14 cellular contexts compared by ENCODE assay signal in genomic region chr5:1312206-1312605, GRCh38. TPM values are rescaled to one million over a fixed set of nuclear protein-coding genes. Genes with fewer than 3 reads are reported as not detected.
DNase-seq lines count a peak whose midpoint lies in the region; ATAC-seq and TF ChIP-seq lines count a peak whose summit lies in the region.
"Had no signal": no experiment of that assay in that cellular context is flagged by ENCODE, and none has a peak within 500 bp of the region (broad histone marks: within the 10 kb centered on the region; RNA-seq: fewer than 3 reads in every experiment).

No MANE protein-coding gene starts in this region.

- no peak for TF ChIP-seq POLR2A in IMR-90 (IDR thresholded peaks at IDR 0.05; ENCODE audit: low read depth, low read length)

- no peaks in the 10 kb centered on the region for H3K79me2 ChIP-seq in neural progenitor cell (ENCODE audit: low read depth)

- ATAC-seq in IMR-90 (ENCODE audit: low read depth), result no peak
- peak; percentile 39 for ATAC-seq in activated CD8-positive, alpha-beta T cell treated with anti-CD3 and anti-CD28 coated beads, Interleukin-2, amount 10 ng/mL, durations not matched to agents 7 days and 5 days
- ATAC-seq: mucosa of descending colon, SK-N-SH treated with all-trans-retinoic acid at 6 μM for 48 hours had no signal

- intact Hi-C loops in IMR-90 (cut with micrococcal nuclease), result no loop called here

- no peak overlapping the region for H4K8ac ChIP-seq in IMR-90 (ENCODE audit: low read depth in 2 of 2, low read length in 2 of 2)

- no peak overlapping the region for H2BK20ac ChIP-seq in IMR-90 (ENCODE audit: low read depth, low read length)

- peaks cover 6% of the 10 kb centered on the region for H3K9me3 Mint-ChIP-seq in activated CD8-positive, alpha-beta T cell treated with anti-CD3 and anti-CD28 coated beads, Interleukin-2, amount 10 ng/mL, durations not matched to agents 7 days and 5 days (ENCODE audit: insufficient read depth)
- H3K9me3 Mint-ChIP-seq in endodermal cell, result peaks cover 19% of the 10 kb centered on the region
- peaks cover 11% of the 10 kb centered on the region for H3K9me3 Mint-ChIP-seq in neural progenitor cell

- H3K27me3 ChIP-seq in BLaER1 (no peaks in the 10 kb centered on the region), IMR-90 (ENCODE audit: control insufficient read depth, insufficient read depth, low read length) (peaks cover 4% of the 10 kb centered on the region; the same call in 1 of the 2 replicates), endodermal cell (ENCODE audit: control insufficient read depth, insufficient read depth, low read length, poor library complexity, severe bottlenecking) (no peaks in the 10 kb centered on the region), neural progenitor cell (no peaks in the 10 kb centered on the region)

- no TSS peak for BruUV-seq in IMR-90 (replicated peaks; lab: Mats Ljungman, UMichigan)

- peaks cover 23% of the 10 kb centered on the region for H3K27me3 Mint-ChIP-seq in activated CD8-positive, alpha-beta T cell treated with anti-CD3 and anti-CD28 coated beads, Interleukin-2, amount 10 ng/mL, durations not matched to agents 7 days and 5 days (ENCODE audit: low read depth)
- H3K27me3 Mint-ChIP-seq in endodermal cell (ENCODE audit: insufficient read depth), result peaks cover 8% of the 10 kb centered on the region
- peaks cover 2% of the 10 kb centered on the region for H3K27me3 Mint-ChIP-seq in neural progenitor cell (ENCODE audit: insufficient read depth, low read depth)

- H2AFZ ChIP-seq in IMR-90 (replicated peaks; ENCODE audit: low read length, poor library complexity) (peak overlapping the region; percentile 32), neural progenitor cell (replicated peaks) (no peak overlapping the region)

- CTCF ChIA-PET in IMR-90 (lab: Yijun Ruan, JAX), result no interaction called here
- CTCF ChIA-PET in activated CD8-positive, alpha-beta T cell treated with anti-CD3 and anti-CD28 coated beads, Interleukin-2, amount 10 ng/mL, durations not matched to agents 7 days and 5 days (lab: Charles Lee), result interaction anchor here (1.0 kb wide), 1 partner anchor 12 kb away, joined by 3 read pairs; no protein-coding TSS in a partner anchor

- 75% methylated on average over 5 of the region's 7 CpGs; no CpG with 5 or more reads in 1 of the 2 experiments for WGBS in IMR-90 (ENCODE audit: extremely low coverage in 2 of 2, insufficient read length in 1 of 2), 2 experiments
- WGBS in endodermal cell (ENCODE audit: insufficient coverage in 1 of 2, insufficient read length in 1 of 2), 2 experiments, result 90 to 100% methylated on average over 2 to 7 of the region's 7 CpGs

- peaks cover 64% of the 10 kb centered on the region for H3K4me1 ChIP-seq in BLaER1
- H3K4me1 ChIP-seq in IMR-90 (ENCODE audit: control insufficient read depth, insufficient read depth, low read length), result no peaks in the 10 kb centered on the region; the same call in 1 of the 2 replicates
- peaks cover 6% of the 10 kb centered on the region for H3K4me1 ChIP-seq in endodermal cell (ENCODE audit: control insufficient read depth, insufficient read depth, low read length)
- peaks cover 12% of the 10 kb centered on the region for H3K4me1 ChIP-seq in neural progenitor cell

- H3K27ac Mint-ChIP-seq in activated CD8-positive, alpha-beta T cell treated with anti-CD3 and anti-CD28 coated beads, Interleukin-2, amount 10 ng/mL, durations not matched to agents 7 days and 5 days, result peak overlapping the region; percentile 55
- H3K27ac Mint-ChIP-seq in endodermal cell (no peak overlapping the region), neural progenitor cell (no peak overlapping the region)

- H2BK5ac ChIP-seq in IMR-90 (ENCODE audit: low read depth, low read length, poor library complexity, severe bottlenecking), result no peak overlapping the region

- H3K9me1 ChIP-seq in IMR-90 (ENCODE audit: insufficient read depth, low read length), result peaks cover 4% of the 10 kb centered on the region; the same call in 1 of the 2 replicates

- H3K36me3 Mint-ChIP-seq in activated CD8-positive, alpha-beta T cell treated with anti-CD3 and anti-CD28 coated beads, Interleukin-2, amount 10 ng/mL, durations not matched to agents 7 days and 5 days (ENCODE audit: low read depth), result peaks cover 14% of the 10 kb centered on the region
- H3K36me3 Mint-ChIP-seq in endodermal cell (ENCODE audit: low read depth) (peaks cover 3% of the 10 kb centered on the region), neural progenitor cell (peaks cover 2% of the 10 kb centered on the region)

- H3K23ac ChIP-seq in IMR-90 (ENCODE audit: low read depth, low read length), result no peak overlapping the region

- DNase-seq in IMR-90 (no peak), endodermal cell (peak; percentile 19), cortex of kidney (lab: John Stamatoyannopoulos, UW) (no peak), NCI-H1092 (lab: John Stamatoyannopoulos, UW) (no peak), NCI-H345 (lab: John Stamatoyannopoulos, UW) (no peak), neural progenitor cell (ENCODE audit: low spot score) (no peak)
- peak; percentile 66 for DNase-seq in activated CD8-positive, alpha-beta T cell treated with anti-CD3 and anti-CD28 coated beads, Interleukin-2, amount 10 ng/mL, durations not matched to agents 7 days and 5 days
- DNase-seq: mucosa of descending colon; NCI-H2171; stimulated activated CD4-positive, alpha-beta T cell treated with anti-CD3 and anti-CD28 coated beads, Interleukin-2, amount 100 ng/mL, for 48 hours had no signal

- no peak overlapping the region for H4K5ac ChIP-seq in IMR-90 (ENCODE audit: low read depth, low read length)

- H3K4me2 ChIP-seq in BLaER1 (peak overlapping the region; percentile 92), IMR-90 (ENCODE audit: low read depth, low read length) (no peak overlapping the region), neural progenitor cell (no peak overlapping the region)

- H2BK15ac ChIP-seq in IMR-90 (ENCODE audit: low read depth, low read length), result no peak overlapping the region

- H3K4me3 Mint-ChIP-seq in activated CD8-positive, alpha-beta T cell treated with anti-CD3 and anti-CD28 coated beads, Interleukin-2, amount 10 ng/mL, durations not matched to agents 7 days and 5 days, result no peak overlapping the region
- no peak overlapping the region for H3K4me3 Mint-ChIP-seq in endodermal cell
- H3K4me3 Mint-ChIP-seq in neural progenitor cell, result no peak overlapping the region

- H3K4me1 Mint-ChIP-seq in activated CD8-positive, alpha-beta T cell treated with anti-CD3 and anti-CD28 coated beads, Interleukin-2, amount 10 ng/mL, durations not matched to agents 7 days and 5 days (ENCODE audit: low read depth), result peaks cover 57% of the 10 kb centered on the region
- H3K4me1 Mint-ChIP-seq in endodermal cell (peaks cover 21% of the 10 kb centered on the region), neural progenitor cell (peaks cover 6% of the 10 kb centered on the region)

- H3K27ac ChIP-seq in BLaER1 (peak overlapping the region; percentile 87), IMR-90 (ENCODE audit: insufficient read depth, low read length) (no peak overlapping the region), endodermal cell (ENCODE audit: low read depth, low read length) (no peak overlapping the region), neural progenitor cell (no peak overlapping the region)
- H3K27ac ChIP-seq: HL-60 had no signal

- no peak overlapping the region for H2AK9ac ChIP-seq in IMR-90 (replicated peaks; ENCODE audit: low read depth, low read length, poor library complexity)

- no peak overlapping the region for H2BK120ac ChIP-seq in IMR-90 (ENCODE audit: low read depth, low read length)

- H3F3A ChIP-seq in neural progenitor cell (ENCODE audit: low read depth), result peaks cover 15% of the 10 kb centered on the region

- dilution Hi-C loops in IMR-90 (cut with HindIII; ENCODE audit: low sequenced_read_pairs, unreplicated experiment), result no loop called here

- H3K14ac ChIP-seq in IMR-90 (replicated peaks; ENCODE audit: low read depth, low read length), result no peak overlapping the region

- no peak overlapping the region for H4K91ac ChIP-seq in IMR-90 (ENCODE audit: insufficient read depth, low read depth, low read length)

- H3K36me3 ChIP-seq in BLaER1, result peaks cover 22% of the 10 kb centered on the region
- no peaks in the 10 kb centered on the region; the same call in 1 of the 2 replicates for H3K36me3 ChIP-seq in IMR-90 (ENCODE audit: control insufficient read depth, insufficient read depth, low read length)
- H3K36me3 ChIP-seq in endodermal cell (ENCODE audit: control insufficient read depth, insufficient read depth, low read length), result peaks cover 8% of the 10 kb centered on the region
- H3K36me3 ChIP-seq in neural progenitor cell, result no peaks in the 10 kb centered on the region

- 0 out of 2 replicates have a peak overlapping the region, but pooled peaks have one; percentile 4 for H3K9ac ChIP-seq in BLaER1
- H3K9ac ChIP-seq in IMR-90 (ENCODE audit: low read depth, low read length), result no peak overlapping the region
- H3K9ac ChIP-seq in endodermal cell (ENCODE audit: extremely low read depth, low read length, poor library complexity, severe bottlenecking), result no peak overlapping the region
- no peak overlapping the region for H3K9ac ChIP-seq in neural progenitor cell

- TF ChIP-seq CTCF in IMR-90 (conservative IDR thresholded peaks at IDR 0.05; ENCODE audit: low read depth, low read length) (no peak), endodermal cell (conservative IDR thresholded peaks at IDR 0.05) (no peak), neural progenitor cell (IDR thresholded peaks at IDR 0.05) (no peak)

- POLR2A ChIA-PET in IMR-90 (lab: Charles Lee; ENCODE audit: unreplicated experiment), result no interaction called here
- POLR2A ChIA-PET in activated CD8-positive, alpha-beta T cell treated with anti-CD3 and anti-CD28 coated beads, Interleukin-2, amount 10 ng/mL, durations not matched to agents 7 days and 5 days (lab: Charles Lee), result interaction anchor here (1.0 to 1.4 kb wide), 2 partner anchors 29 to 31 kb away, joined by 3 to 4 read pairs; no protein-coding TSS in a partner anchor

- H3K4ac ChIP-seq in IMR-90 (ENCODE audit: low read depth, low read length), result no peak overlapping the region

- in situ Hi-C loops in IMR-90 (cut with MboI; ENCODE audit: low sequenced_read_pairs), result no loop called here

- H4K20me1 ChIP-seq in BLaER1 (no peaks in the 10 kb centered on the region), IMR-90 (ENCODE audit: insufficient read depth, low read length) (no peaks in the 10 kb centered on the region), neural progenitor cell (ENCODE audit: low read depth) (no peaks in the 10 kb centered on the region)

- no peak overlapping the region for H3K18ac ChIP-seq in IMR-90 (ENCODE audit: low read depth, low read length)

- H3K79me1 ChIP-seq in IMR-90 (ENCODE audit: low read depth in 1 of 2, low read length in 2 of 2), result no peaks in the 10 kb centered on the region

- TF ChIP-seq RAD21 in IMR-90 (IDR thresholded peaks at IDR 0.05; ENCODE audit: low read length), result no peak

- no peak overlapping the region for H2AK5ac ChIP-seq in IMR-90 (ENCODE audit: low read depth, low read length)

- H3K9me3 ChIP-seq in BLaER1 (peaks cover 35% of the 10 kb centered on the region), IMR-90 (ENCODE audit: control insufficient read depth, insufficient read depth, low read length) (peaks cover 4% of the 10 kb centered on the region; the same call in 1 of the 2 replicates), endodermal cell (ENCODE audit: control insufficient read depth, low read length) (peaks cover 6% of the 10 kb centered on the region), neural progenitor cell (ENCODE audit: low read depth) (no peaks in the 10 kb centered on the region)

- H3K4me3 ChIP-seq in BLaER1, result no peak overlapping the region
- no peak overlapping the region for H3K4me3 ChIP-seq in IMR-90 (ENCODE audit: insufficient read depth, low read depth, low read length)
- no peak overlapping the region for H3K4me3 ChIP-seq in endodermal cell (ENCODE audit: low read length)
- H3K4me3 ChIP-seq in neural progenitor cell, result no peak overlapping the region
- H3K4me3 ChIP-seq: mucosa of descending colon had no signal

- no peak overlapping the region for H3K56ac ChIP-seq in IMR-90 (ENCODE audit: extremely low read depth, insufficient read depth, low read length)

RNA-seq across cellular contexts. Expression of gene TERT, which starts 17.3 kb away (rescaled TPM):
- not detected in 2 replicates for total RNA-seq in IMR-90 (2012; rRNA removed)
- not detected in 2 replicates for polyA plus RNA-seq in IMR-90 (2012; rRNA removed)
- not detected in 2 replicates for polyA plus RNA-seq in IMR-90 (2012; cell fraction: cytosol; rRNA removed)
- 0.02 TPM in 1 of 2 replicates, not detected in the other for polyA plus RNA-seq in IMR-90 (2012; cell fraction: nucleus; rRNA removed; ENCODE audit: low replicate concordance)
- under 1 TPM; 0.29 to 0.44 TPM for total RNA-seq in activated CD8-positive, alpha-beta T cell treated with anti-CD3 and anti-CD28 coated beads, Interleukin-2, amount 10 ng/mL, durations not matched to agents 7 days and 5 days
- total RNA-seq in endodermal cell, result 1 to 10 TPM; 7.1 to 9.8 TPM
- 3.0 TPM for polyA plus RNA-seq in endodermal cell (2013, experiment 1 of 2)
- 2.3 TPM for polyA plus RNA-seq in endodermal cell (2013, experiment 2 of 2)
- total RNA-seq in neural progenitor cell (ENCODE audit: low replicate concordance), result 2.4 and 14.8 TPM in 2 replicates
- total RNA-seq: frontal cortex had no signal

RNA-seq across cellular contexts. Expression of gene CLPTM1L, which starts 32.7 kb away (rescaled TPM):
- total RNA-seq in IMR-90 (2012; rRNA removed), result 101 and 137 TPM in 2 replicates
- polyA plus RNA-seq in IMR-90 (2012; rRNA removed), result 110 and 114 TPM in 2 replicates
- 96.9 and 126 TPM in 2 replicates for polyA plus RNA-seq in IMR-90 (2012; cell fraction: cytosol; rRNA removed)
- polyA plus RNA-seq in IMR-90 (2012; cell fraction: nucleus; rRNA removed; ENCODE audit: low replicate concordance), result 124 and 132 TPM in 2 replicates
- total RNA-seq in activated CD8-positive, alpha-beta T cell treated with anti-CD3 and anti-CD28 coated beads, Interleukin-2, amount 10 ng/mL, durations not matched to agents 7 days and 5 days, result 10 to 100 TPM; 80.0 to 83.8 TPM
- 10 to 100 TPM; 68.0 to 89.4 TPM for total RNA-seq in endodermal cell
- 90.0 TPM for polyA plus RNA-seq in endodermal cell (2013, experiment 1 of 2)
- 75.7 TPM for polyA plus RNA-seq in endodermal cell (2013, experiment 2 of 2)
- total RNA-seq in neural progenitor cell (ENCODE audit: low replicate concordance), result 74.8 and 79.9 TPM in 2 replicates

Comparison
In these comparisons a context has a peak if more than half of its experiments do, and no peak if none do; other contexts are left out.
1. DNase-seq: peak in activated CD8-positive, alpha-beta T cell treated with anti-CD3 and anti-CD28 coated beads, Interleukin-2, amount 10 ng/mL, durations not matched to agents 7 days and 5 days (single experiment) and endodermal cell (single experiment); none in IMR-90 (single experiment), cortex of kidney (single experiment), NCI-H1092 (single experiment), NCI-H345 (single experiment) and neural progenitor cell (single experiment).